ENCODE assay signal across 15 cellular contexts in genomic region chr2:233005096-233005495, GRCh38. TPM values are rescaled to one million over a fixed set of nuclear protein-coding genes. Genes with fewer than 3 reads are reported as not detected.
DNase-seq lines count a peak whose midpoint lies in the region; ATAC-seq, FAIRE-seq and TF ChIP-seq lines count a peak whose summit lies in the region.
"Had no signal": no experiment of that assay in that cellular context is flagged by ENCODE, and none has a peak within 500 bp of the region (broad histone marks: within the 10 kb centered on the region; RNA-seq: fewer than 3 reads in every experiment).

No MANE protein-coding gene starts in this region.

- H3K9me3 Mint-ChIP-seq in chondrocyte (ENCODE audit: low read depth): no peaks in the 10 kb centered on the region
- no peaks in the 10 kb centered on the region for H3K9me3 Mint-ChIP-seq in osteocyte (ENCODE audit: unreplicated experiment)
- H3K9me3 Mint-ChIP-seq: CD8-positive, alpha-beta T cell had no signal

- TF ChIP-seq CTCF in chondrocyte (IDR thresholded peaks at IDR 0.05): no peak
- no peak for TF ChIP-seq CTCF in osteocyte (IDR thresholded peaks at IDR 0.05)

- H3K36me3 Mint-ChIP-seq in chondrocyte (ENCODE audit: low read depth) (no peaks in the 10 kb centered on the region), osteocyte (ENCODE audit: unreplicated experiment) (no peaks in the 10 kb centered on the region)
- H3K36me3 Mint-ChIP-seq: CD14-positive monocyte; CD8-positive, alpha-beta T cell had no signal

- no peak overlapping the region for H3K27ac Mint-ChIP-seq in chondrocyte (ENCODE audit: unreplicated experiment)
- no peak overlapping the region for H3K27ac Mint-ChIP-seq in osteocyte (ENCODE audit: unreplicated experiment)
- H3K27ac Mint-ChIP-seq: CD14-positive monocyte; CD8-positive, alpha-beta T cell had no signal

- peak; percentile 38 for FAIRE-seq in HTR-8/SVneo (lab: Jason Lieb, UNC)
- FAIRE-seq: D721Med, GM12892 had no signal

- no peak for ATAC-seq in HG03025 (IDR thresholded peaks at IDR 0.05; ENCODE audit: low FRiP score, unreplicated experiment)
- ATAC-seq: CD8-positive, alpha-beta T cell had no signal

- no peak overlapping the region for H3K4me3 Mint-ChIP-seq in chondrocyte (ENCODE audit: unreplicated experiment)
- no peak overlapping the region for H3K4me3 Mint-ChIP-seq in osteocyte (ENCODE audit: unreplicated experiment)
- H3K4me3 Mint-ChIP-seq: CD8-positive, alpha-beta T cell had no signal

- H3K4me1 Mint-ChIP-seq in chondrocyte (ENCODE audit: low read depth) (peaks cover 11% of the 10 kb centered on the region), osteocyte (ENCODE audit: unreplicated experiment) (no peaks in the 10 kb centered on the region)
- H3K4me1 Mint-ChIP-seq: CD14-positive monocyte had no signal

- DNase-seq in HTR-8/SVneo (ENCODE audit: insufficient read length, low spot score): no peak
- DNase-seq in chondrocyte (ENCODE audit: low spot score): peak; percentile 57
- peak; percentile 73 for DNase-seq in osteocyte (ENCODE audit: extremely low spot score, unreplicated experiment)
- DNase-seq in ureter (ENCODE audit: low spot score): peak; percentile 32
- DNase-seq in activated naive CD4-positive, alpha-beta T cell (lab: John Stamatoyannopoulos, UW): no peak
- DNase-seq: CD8-positive, alpha-beta T cell; COR-L47; DND-41; GDM1; GOT3 had no signal

- H3K27me3 Mint-ChIP-seq in chondrocyte (ENCODE audit: low read depth) (peaks cover 14% of the 10 kb centered on the region), osteocyte (ENCODE audit: unreplicated experiment) (peaks cover 33% of the 10 kb centered on the region)

RNA-seq across cellular contexts. Expression of gene NGEF, which starts 8.0 kb away (rescaled TPM):
- total RNA-seq in chondrocyte (0.10 to 0.46 TPM in 2 of 3 replicates, not detected in the other), osteocyte (0.26 and 0.27 TPM in 2 replicates), ureter (8.1 TPM)
- total RNA-seq: CD8-positive, alpha-beta T cell had no signal

RNA-seq across cellular contexts. Expression of gene NEU2, which starts 27.4 kb away (rescaled TPM):
- not detected in 3 replicates for total RNA-seq in chondrocyte
- total RNA-seq in osteocyte: not detected in 2 replicates
- total RNA-seq in ureter: not detected
- total RNA-seq: A673; CD8-positive, alpha-beta T cell had no signal

RNA-seq across cellular contexts. Expression of gene INPP5D, which starts 55.0 kb away (rescaled TPM):
- total RNA-seq in chondrocyte: 0.20 to 0.48 TPM (median 0.21 TPM) in 3 replicates
- total RNA-seq in osteocyte: 0.31 and 0.40 TPM in 2 replicates
- total RNA-seq in ureter: 43.4 TPM

Comparison
In these comparisons a context has a peak if more than half of its experiments do, and no peak if none do; other contexts are left out.
1. DNase-seq: peak in chondrocyte (single experiment), osteocyte (single experiment) and ureter (single experiment); none in HTR-8/SVneo (single experiment) and activated naive CD4-positive, alpha-beta T cell (0 of 4).
2. RNA of gene INPP5D, which starts 55.0 kb away (total RNA-seq): 43.4 TPM in ureter (single experiment); 0.31 to 0.40 TPM in osteocyte and 0.20 to 0.48 TPM in chondrocyte; every median in the first group is over 10 times any median in the second.